In the genomic region with DNA sequence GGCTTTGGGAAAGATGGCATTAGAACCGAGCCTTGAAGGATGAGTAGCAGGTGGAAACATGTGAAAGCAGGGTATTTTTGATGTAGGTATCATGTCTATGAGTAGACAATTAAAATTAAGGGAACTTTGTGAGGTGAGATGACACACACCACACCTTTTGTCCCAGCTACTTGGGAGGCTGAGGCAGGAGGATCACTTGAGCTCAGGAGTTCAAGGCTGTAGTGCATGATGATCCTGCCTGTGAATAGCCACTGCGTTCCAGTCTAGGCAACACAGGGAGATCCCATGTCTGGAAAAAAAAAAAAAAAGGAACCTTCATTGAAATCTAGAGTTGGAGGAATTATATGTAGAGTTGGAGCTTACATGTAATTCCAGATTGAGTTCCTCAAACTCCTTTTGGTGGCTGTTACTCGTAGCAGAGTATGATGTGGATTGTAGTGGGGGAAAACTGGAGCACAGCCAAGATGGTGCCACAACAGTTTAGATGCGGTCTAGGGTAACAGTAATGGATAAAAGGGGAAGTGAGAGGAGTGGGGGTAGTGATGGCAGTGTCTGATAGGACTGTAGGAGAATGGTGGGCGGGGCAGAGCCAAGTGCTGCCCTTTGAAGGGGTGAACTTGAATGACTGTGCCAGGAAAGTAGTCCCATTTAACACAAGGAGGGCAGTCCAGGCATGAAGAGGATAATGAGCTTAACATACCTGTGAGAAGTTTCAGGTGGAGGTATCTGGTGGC, we compare ENCODE assay signal across 1 cellular context.
TF ChIP-seq lines count a peak whose summit lies in the region.

No MANE protein-coding gene starts in this region.

TF ChIP-seq in GM23338, 12 proteins besides CTCF, POLR2A, EP300 and RAD21:
- TF ChIP-seq, protein P1, sequence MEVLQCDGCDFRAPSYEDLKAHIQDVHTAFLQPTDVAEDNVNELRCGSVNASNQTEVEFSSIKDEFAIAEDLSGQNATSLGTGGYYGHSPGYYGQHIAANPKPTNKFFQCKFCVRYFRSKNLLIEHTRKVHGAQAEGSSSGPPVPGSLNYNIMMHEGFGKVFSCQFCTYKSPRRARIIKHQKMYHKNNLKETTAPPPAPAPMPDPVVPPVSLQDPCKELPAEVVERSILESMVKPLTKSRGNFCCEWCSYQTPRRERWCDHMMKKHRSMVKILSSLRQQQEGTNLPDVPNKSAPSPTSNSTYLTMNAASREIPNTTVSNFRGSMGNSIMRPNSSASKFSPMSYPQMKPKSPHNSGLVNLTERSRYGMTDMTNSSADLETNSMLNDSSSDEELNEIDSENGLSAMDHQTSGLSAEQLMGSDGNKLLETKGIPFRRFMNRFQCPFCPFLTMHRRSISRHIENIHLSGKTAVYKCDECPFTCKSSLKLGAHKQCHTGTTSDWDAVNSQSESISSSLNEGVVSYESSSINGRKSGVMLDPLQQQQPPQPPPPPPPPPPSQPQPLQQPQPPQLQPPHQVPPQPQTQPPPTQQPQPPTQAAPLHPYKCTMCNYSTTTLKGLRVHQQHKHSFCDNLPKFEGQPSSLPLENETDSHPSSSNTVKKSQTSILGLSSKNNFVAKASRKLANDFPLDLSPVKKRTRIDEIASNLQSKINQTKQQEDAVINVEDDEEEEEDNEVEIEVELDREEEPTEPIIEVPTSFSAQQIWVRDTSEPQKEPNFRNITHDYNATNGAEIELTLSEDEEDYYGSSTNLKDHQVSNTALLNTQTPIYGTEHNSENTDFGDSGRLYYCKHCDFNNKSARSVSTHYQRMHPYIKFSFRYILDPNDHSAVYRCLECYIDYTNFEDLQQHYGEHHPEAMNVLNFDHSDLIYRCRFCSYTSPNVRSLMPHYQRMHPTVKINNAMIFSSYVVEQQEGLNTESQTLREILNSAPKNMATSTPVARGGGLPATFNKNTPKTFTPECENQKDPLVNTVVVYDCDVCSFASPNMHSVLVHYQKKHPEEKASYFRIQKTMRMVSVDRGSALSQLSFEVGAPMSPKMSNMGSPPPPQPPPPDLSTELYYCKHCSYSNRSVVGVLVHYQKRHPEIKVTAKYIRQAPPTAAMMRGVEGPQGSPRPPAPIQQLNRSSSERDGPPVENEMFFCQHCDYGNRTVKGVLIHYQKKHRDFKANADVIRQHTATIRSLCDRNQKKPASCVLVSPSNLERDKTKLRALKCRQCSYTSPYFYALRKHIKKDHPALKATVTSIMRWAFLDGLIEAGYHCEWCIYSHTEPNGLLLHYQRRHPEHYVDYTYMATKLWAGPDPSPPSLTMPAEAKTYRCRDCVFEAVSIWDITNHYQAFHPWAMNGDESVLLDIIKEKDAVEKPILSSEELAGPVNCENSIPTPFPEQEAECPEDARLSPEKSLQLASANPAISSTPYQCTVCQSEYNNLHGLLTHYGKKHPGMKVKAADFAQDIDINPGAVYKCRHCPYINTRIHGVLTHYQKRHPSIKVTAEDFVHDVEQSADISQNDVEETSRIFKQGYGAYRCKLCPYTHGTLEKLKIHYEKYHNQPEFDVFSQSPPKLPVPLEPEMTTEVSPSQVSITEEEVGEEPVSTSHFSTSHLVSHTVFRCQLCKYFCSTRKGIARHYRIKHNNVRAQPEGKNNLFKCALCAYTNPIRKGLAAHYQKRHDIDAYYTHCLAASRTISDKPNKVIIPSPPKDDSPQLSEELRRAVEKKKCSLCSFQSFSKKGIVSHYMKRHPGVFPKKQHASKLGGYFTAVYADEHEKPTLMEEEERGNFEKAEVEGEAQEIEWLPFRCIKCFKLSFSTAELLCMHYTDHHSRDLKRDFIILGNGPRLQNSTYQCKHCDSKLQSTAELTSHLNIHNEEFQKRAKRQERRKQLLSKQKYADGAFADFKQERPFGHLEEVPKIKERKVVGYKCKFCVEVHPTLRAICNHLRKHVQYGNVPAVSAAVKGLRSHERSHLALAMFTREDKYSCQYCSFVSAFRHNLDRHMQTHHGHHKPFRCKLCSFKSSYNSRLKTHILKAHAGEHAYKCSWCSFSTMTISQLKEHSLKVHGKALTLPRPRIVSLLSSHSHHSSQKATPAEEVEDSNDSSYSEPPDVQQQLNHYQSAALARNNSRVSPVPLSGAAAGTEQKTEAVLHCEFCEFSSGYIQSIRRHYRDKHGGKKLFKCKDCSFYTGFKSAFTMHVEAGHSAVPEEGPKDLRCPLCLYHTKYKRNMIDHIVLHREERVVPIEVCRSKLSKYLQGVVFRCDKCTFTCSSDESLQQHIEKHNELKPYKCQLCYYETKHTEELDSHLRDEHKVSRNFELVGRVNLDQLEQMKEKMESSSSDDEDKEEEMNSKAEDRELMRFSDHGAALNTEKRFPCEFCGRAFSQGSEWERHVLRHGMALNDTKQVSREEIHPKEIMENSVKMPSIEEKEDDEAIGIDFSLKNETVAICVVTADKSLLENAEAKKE (CRISPR knock-in tag; IDR thresholded peaks at IDR 0.05), result no peak
- no peak for TF ChIP-seq JUNB (IDR thresholded peaks at IDR 0.05; ENCODE audit: unreplicated experiment)
- TF ChIP-seq, protein P2, sequence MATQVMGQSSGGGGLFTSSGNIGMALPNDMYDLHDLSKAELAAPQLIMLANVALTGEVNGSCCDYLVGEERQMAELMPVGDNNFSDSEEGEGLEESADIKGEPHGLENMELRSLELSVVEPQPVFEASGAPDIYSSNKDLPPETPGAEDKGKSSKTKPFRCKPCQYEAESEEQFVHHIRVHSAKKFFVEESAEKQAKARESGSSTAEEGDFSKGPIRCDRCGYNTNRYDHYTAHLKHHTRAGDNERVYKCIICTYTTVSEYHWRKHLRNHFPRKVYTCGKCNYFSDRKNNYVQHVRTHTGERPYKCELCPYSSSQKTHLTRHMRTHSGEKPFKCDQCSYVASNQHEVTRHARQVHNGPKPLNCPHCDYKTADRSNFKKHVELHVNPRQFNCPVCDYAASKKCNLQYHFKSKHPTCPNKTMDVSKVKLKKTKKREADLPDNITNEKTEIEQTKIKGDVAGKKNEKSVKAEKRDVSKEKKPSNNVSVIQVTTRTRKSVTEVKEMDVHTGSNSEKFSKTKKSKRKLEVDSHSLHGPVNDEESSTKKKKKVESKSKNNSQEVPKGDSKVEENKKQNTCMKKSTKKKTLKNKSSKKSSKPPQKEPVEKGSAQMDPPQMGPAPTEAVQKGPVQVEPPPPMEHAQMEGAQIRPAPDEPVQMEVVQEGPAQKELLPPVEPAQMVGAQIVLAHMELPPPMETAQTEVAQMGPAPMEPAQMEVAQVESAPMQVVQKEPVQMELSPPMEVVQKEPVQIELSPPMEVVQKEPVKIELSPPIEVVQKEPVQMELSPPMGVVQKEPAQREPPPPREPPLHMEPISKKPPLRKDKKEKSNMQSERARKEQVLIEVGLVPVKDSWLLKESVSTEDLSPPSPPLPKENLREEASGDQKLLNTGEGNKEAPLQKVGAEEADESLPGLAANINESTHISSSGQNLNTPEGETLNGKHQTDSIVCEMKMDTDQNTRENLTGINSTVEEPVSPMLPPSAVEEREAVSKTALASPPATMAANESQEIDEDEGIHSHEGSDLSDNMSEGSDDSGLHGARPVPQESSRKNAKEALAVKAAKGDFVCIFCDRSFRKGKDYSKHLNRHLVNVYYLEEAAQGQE (IDR thresholded peaks at IDR 0.05; ENCODE audit: unreplicated experiment), result no peak
- no peak for TF ChIP-seq EZH2 (IDR thresholded peaks at IDR 0.05; ENCODE audit: low read depth, unreplicated experiment)
- TF ChIP-seq, protein P3, sequence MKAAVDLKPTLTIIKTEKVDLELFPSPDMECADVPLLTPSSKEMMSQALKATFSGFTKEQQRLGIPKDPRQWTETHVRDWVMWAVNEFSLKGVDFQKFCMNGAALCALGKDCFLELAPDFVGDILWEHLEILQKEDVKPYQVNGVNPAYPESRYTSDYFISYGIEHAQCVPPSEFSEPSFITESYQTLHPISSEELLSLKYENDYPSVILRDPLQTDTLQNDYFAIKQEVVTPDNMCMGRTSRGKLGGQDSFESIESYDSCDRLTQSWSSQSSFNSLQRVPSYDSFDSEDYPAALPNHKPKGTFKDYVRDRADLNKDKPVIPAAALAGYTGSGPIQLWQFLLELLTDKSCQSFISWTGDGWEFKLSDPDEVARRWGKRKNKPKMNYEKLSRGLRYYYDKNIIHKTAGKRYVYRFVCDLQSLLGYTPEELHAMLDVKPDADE (IDR thresholded peaks at IDR 0.05), result no peak
- TF ChIP-seq EZH2phosphoT487 (IDR thresholded peaks at IDR 0.05; ENCODE audit: unreplicated experiment), result no peak
- no peak for TF ChIP-seq POLR2AphosphoS5 (IDR thresholded peaks at IDR 0.05; ENCODE audit: low read depth)
- no peak for TF ChIP-seq ZNF331 (CRISPR knock-in tag; IDR thresholded peaks at IDR 0.05; ENCODE audit: low read depth)
- no peak for TF ChIP-seq STAT1 (IDR thresholded peaks at IDR 0.05; ENCODE audit: unreplicated experiment)
- no peak for TF ChIP-seq NANOG (IDR thresholded peaks at IDR 0.05; ENCODE audit: borderline replicate concordance)
- TF ChIP-seq CREB1 (CRISPR knock-in tag; IDR thresholded peaks at IDR 0.05; ENCODE audit: low read depth), result no peak
- TF ChIP-seq ZNF114 (CRISPR knock-in tag; IDR thresholded peaks at IDR 0.05), result no peak
